21 cellular contexts compared by ENCODE assay signal in genomic region chrX:56727531-56727930, GRCh38. TPM values are rescaled to one million over a fixed set of nuclear protein-coding genes. Genes with fewer than 3 reads are reported as not detected.
A peak's percentile ranks its signal among the peaks of the same experiment; 100 is the strongest.
DNase-seq lines count a peak whose midpoint lies in the region; TF ChIP-seq lines count a peak whose summit lies in the region.
"Had no signal": no experiment of that assay in that cellular context is flagged by ENCODE, and none has a peak within 500 bp of the region (broad histone marks: within the 10 kb centered on the region; RNA-seq: fewer than 3 reads in every experiment).

No MANE protein-coding gene starts in this region.

- TF ChIP-seq CTCF in OCI-LY1 (IDR thresholded peaks at IDR 0.05; ENCODE audit: low read length), result no peak
- no peak for TF ChIP-seq CTCF in parathyroid adenoma (IDR thresholded peaks at IDR 0.05)
- TF ChIP-seq CTCF in dorsolateral prefrontal cortex (IDR thresholded peaks at IDR 0.05 in 54 of 56, conservative IDR thresholded peaks at IDR 0.05 in 2 of 56; ENCODE audit: low read depth in 1 of 56, partially characterized antibody in 56 of 56), result no peak

- no peak overlapping the region for H2AFZ ChIP-seq in OCI-LY1 (ENCODE audit: low read length)
- peak overlapping the region; percentile 60 for H2AFZ ChIP-seq in parathyroid adenoma

- no peak overlapping the region for H3K4me3 ChIP-seq in OCI-LY1 (ENCODE audit: low read depth, low read length, poor library complexity, severe bottlenecking)
- H3K4me3 ChIP-seq in parathyroid adenoma (ENCODE audit: low read depth, low read length), result no peak overlapping the region
- no peak overlapping the region for H3K4me3 ChIP-seq in dorsolateral prefrontal cortex
- H3K4me3 ChIP-seq: esophagus muscularis mucosa, K562, suprapubic skin had no signal

- no peaks in the 10 kb centered on the region for H3F3A ChIP-seq in OCI-LY1 (ENCODE audit: insufficient read depth, low read length)

- H3K4me2 ChIP-seq in OCI-LY1 (ENCODE audit: low read length) (no peak overlapping the region), parathyroid adenoma (ENCODE audit: low read length) (no peak overlapping the region)

- H3K36me3 Mint-ChIP-seq in activated T-cell treated with anti-CD3 and anti-CD28 coated beads, Interleukin-2, amount 50 U/mL, for 24 hours (ENCODE audit: low read depth), result peaks cover 7% of the 10 kb centered on the region

- intact Hi-C loops in dorsolateral prefrontal cortex (cut with DNase I), result loop anchor here (5.0 to 10.0 kb wide), 4 partner anchors 163 to 867 kb away; partner anchors contain the start of genes UBQLN2 (in 2 of the 2) and ZXDB (in 1 of the 2)

- no peaks in the 10 kb centered on the region for H3K9me2 ChIP-seq in OCI-LY1 (ENCODE audit: low read depth, low read length)

- H3K9me3 ChIP-seq in OCI-LY1 (ENCODE audit: low read length) (no peaks in the 10 kb centered on the region), parathyroid adenoma (ENCODE audit: control insufficient read depth, low read length) (no peaks in the 10 kb centered on the region)
- H3K9me3 ChIP-seq: esophagus muscularis mucosa, suprapubic skin, uterus had no signal

- H3K4me3 Mint-ChIP-seq in activated T-cell treated with anti-CD3 and anti-CD28 coated beads, Interleukin-2, amount 50 U/mL, for 24 hours, result no peak overlapping the region

- H3K79me2 ChIP-seq in OCI-LY1 (ENCODE audit: insufficient read depth, low read length) (peaks cover 11% of the 10 kb centered on the region), parathyroid adenoma (no peaks in the 10 kb centered on the region)

- H3K27me3 Mint-ChIP-seq in activated T-cell treated with anti-CD3 and anti-CD28 coated beads, Interleukin-2, amount 50 U/mL, for 24 hours, result peaks cover 33% of the 10 kb centered on the region

- no peak for DNase-seq in activated T-cell treated with anti-CD3 and anti-CD28 coated beads, Interleukin-2, amount 50 U/mL, for 24 hours
- DNase-seq in activated T-cell treated with anti-CD3 and anti-CD28 coated beads, Interleukin-2, amount 50 U/mL, for 48 hours, result no peak
- DNase-seq in caudate nucleus (lab: John Stamatoyannopoulos, UW) (no peak), mesenteric fat pad (ENCODE audit: low spot score) (no peak), hippocampal formation (lab: John Stamatoyannopoulos, UW) (no peak), dorsolateral prefrontal cortex (no peak)
- DNase-seq: activated CD4-positive, alpha-beta T cell treated with anti-CD3 and anti-CD28 coated beads, Interleukin-2, amount 50 U/mL, for 1 hour; amygdala; DMS153; effector CD8-positive, alpha-beta T cell; HCEC 1CT; midbrain; MV-4-11; NCI-H187 treated with DMSO at 0.1 percent for 48 hours; uterus had no signal

- H3K36me3 ChIP-seq in OCI-LY1 (ENCODE audit: insufficient read depth, low read length) (no peaks in the 10 kb centered on the region), parathyroid adenoma (ENCODE audit: control insufficient read depth, insufficient read depth, low read length) (no peaks in the 10 kb centered on the region)
- H3K36me3 ChIP-seq: esophagus muscularis mucosa, suprapubic skin, uterus had no signal

- no peaks in the 10 kb centered on the region for H3K9me3 Mint-ChIP-seq in activated T-cell treated with anti-CD3 and anti-CD28 coated beads, Interleukin-2, amount 50 U/mL, for 24 hours
- H3K9me3 Mint-ChIP-seq: activated T-helper 1 cell treated with anti-CD3 and anti-CD28 coated beads, Interleukin-12 subunit alpha, Interleukin-12 subunit beta, Interleukin-2, Interleukin-4 antibody, amounts not matched to agents 30 ng/mL and 10 ng/mL and 1 ng/mL, durations not matched to agents 14 hours and 24 hours and 36 hours had no signal

- no peaks in the 10 kb centered on the region for H3K27me3 ChIP-seq in OCI-LY1 (ENCODE audit: insufficient read depth, low read length)
- H3K27me3 ChIP-seq in parathyroid adenoma (ENCODE audit: control insufficient read depth, insufficient read depth, low read length), result no peaks in the 10 kb centered on the region
- H3K27me3 ChIP-seq in dorsolateral prefrontal cortex, result peaks cover 0 to 62% (median 10%) of the 10 kb centered on the region in 45 donors
- H3K27me3 ChIP-seq: esophagus muscularis mucosa, suprapubic skin had no signal

- peaks cover 23% of the 10 kb centered on the region for H3K4me1 Mint-ChIP-seq in activated T-cell treated with anti-CD3 and anti-CD28 coated beads, Interleukin-2, amount 50 U/mL, for 24 hours (ENCODE audit: low read depth)

- H3K27ac ChIP-seq in OCI-LY1 (ENCODE audit: low read depth, low read length, poor library complexity, severe bottlenecking) (peak overlapping the region; percentile 55), caudate nucleus (ENCODE audit: low read depth, low read length) (peak overlapping the region; percentile 44), parathyroid adenoma (no peak overlapping the region), dorsolateral prefrontal cortex (peak overlapping the region in 28 of 59 donors; percentile 0 to 87 (median 62))
- H3K27ac ChIP-seq: esophagus muscularis mucosa, suprapubic skin, uterus had no signal

- H3K27ac Mint-ChIP-seq in activated T-cell treated with anti-CD3 and anti-CD28 coated beads, Interleukin-2, amount 50 U/mL, for 24 hours, result peak overlapping the region; percentile 1

- H3K9ac ChIP-seq in OCI-LY1 (ENCODE audit: low read length) (no peak overlapping the region), parathyroid adenoma (no peak overlapping the region)

- peaks cover 23% of the 10 kb centered on the region for H3K4me1 ChIP-seq in OCI-LY1 (ENCODE audit: insufficient read depth, low read length, severe bottlenecking)
- H3K4me1 ChIP-seq in parathyroid adenoma, result no peaks in the 10 kb centered on the region
- H3K4me1 ChIP-seq: uterus had no signal

- no peaks in the 10 kb centered on the region for H4K20me1 ChIP-seq in OCI-LY1 (ENCODE audit: insufficient read depth, low read length)

RNA-seq across cellular contexts. Expression of gene NBDY, which starts 1.5 kb away (rescaled TPM):
- total RNA-seq in mesenteric fat pad (25.1 TPM), dorsolateral prefrontal cortex (10 to 100 TPM; 17.2 to 46.9 (median 34.2) TPM)
